11 cellular contexts compared by ENCODE assay signal in the genomic region with DNA sequence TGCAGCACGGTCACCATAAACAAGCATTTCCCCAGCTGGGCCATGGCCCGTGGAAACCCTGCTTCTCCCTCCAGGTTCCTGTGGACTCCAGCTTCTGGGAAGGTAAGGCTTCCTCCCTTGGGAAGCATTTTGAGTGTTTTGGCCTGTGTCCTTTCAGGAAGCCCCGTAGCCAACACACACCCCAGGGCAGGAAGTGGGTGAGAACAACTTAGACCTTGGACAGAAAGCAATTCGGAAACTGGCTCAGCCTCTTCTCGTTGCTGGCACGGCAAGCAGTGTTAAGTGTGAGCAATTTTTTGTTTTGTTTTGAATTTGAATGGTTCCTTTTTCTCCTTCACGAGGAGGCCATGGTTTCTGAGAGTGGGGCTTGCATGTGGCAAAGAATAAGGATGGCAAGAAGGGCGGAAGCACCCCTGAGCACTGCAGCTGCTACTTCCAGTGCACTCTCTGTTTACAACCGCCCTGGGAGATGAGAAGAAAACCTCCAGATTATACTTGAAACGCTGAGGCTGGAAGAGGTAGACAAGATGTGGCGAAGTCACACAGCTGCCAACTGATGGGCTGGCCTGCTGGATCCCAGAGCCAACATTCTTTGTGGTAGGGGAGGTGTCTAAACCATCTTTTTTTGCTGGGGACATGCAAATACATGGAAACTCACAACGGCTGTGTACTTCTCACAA. TPM values are rescaled to one million over a fixed set of nuclear protein-coding genes. Genes with fewer than 3 reads are reported as not detected.
DNase-seq lines count a peak whose midpoint lies in the region; ATAC-seq and TF ChIP-seq lines count a peak whose summit lies in the region.
"Had no signal": no experiment of that assay in that cellular context is flagged by ENCODE, and none has a peak within 500 bp of the region (broad histone marks: within the 10 kb centered on the region; RNA-seq: fewer than 3 reads in every experiment).

No MANE protein-coding gene starts in this region.

- TF ChIP-seq CTCF in GM12865 (IDR thresholded peaks at IDR 0.05; ENCODE audit: insufficient read depth, low read depth, low read length, missing control alignments): no peak
- no peak for TF ChIP-seq CTCF in fibroblast of the aortic adventitia (IDR thresholded peaks at IDR 0.05; ENCODE audit: insufficient read depth, low read length)
- TF ChIP-seq CTCF in GM20000 (IDR thresholded peaks at IDR 0.05; ENCODE audit: extremely low read depth, missing control alignments): no peak

- ATAC-seq in sciatic nerve (peak; percentile 77), GM21786 (IDR thresholded peaks at IDR 0.05; ENCODE audit: unreplicated experiment) (no peak), HG03108 (IDR thresholded peaks at IDR 0.05; ENCODE audit: unreplicated experiment) (no peak), HG03095 (IDR thresholded peaks at IDR 0.05; ENCODE audit: unreplicated experiment) (no peak)
- ATAC-seq: GM23338 had no signal

- DNase-seq in GM12865 (ENCODE audit: low read depth) (peak; percentile 41), MV-4-11 (lab: John Stamatoyannopoulos, UW) (peak; percentile 21), fibroblast of the aortic adventitia (ENCODE audit: low read depth) (peak; percentile 57), sciatic nerve (ENCODE audit: low spot score) (no peak), GM20000 (ENCODE audit: low spot score) (no peak)
- DNase-seq: activated CD4-positive, alpha-beta memory T cell treated with anti-CD3 and anti-CD28 coated beads, Interleukin-2, amount 10 ng/mL, durations not matched to agents 7 days and 5 days had no signal

- H3K4me3 ChIP-seq in GM12865 (ENCODE audit: low read depth, low read length) (no peak overlapping the region), fibroblast of the aortic adventitia (ENCODE audit: low read depth, low read length) (no peak overlapping the region)
- H3K4me3 ChIP-seq: breast epithelium, GM23338 had no signal

- intact Hi-C loops in sciatic nerve (cut with DNase I): no loop called here

RNA-seq across cellular contexts. Expression of a gene that starts 14.1 kb away (rescaled TPM):
- 12.5 TPM in 1 of 2 replicates, not detected in the other for total RNA-seq in fibroblast of the aortic adventitia (ENCODE audit: low replicate concordance)
- 8.3 TPM for total RNA-seq in sciatic nerve
- total RNA-seq: activated CD4-positive, alpha-beta memory T cell treated with anti-CD3 and anti-CD28 coated beads, Interleukin-2, amount 10 ng/mL, durations not matched to agents 7 days and 5 days had no signal

RNA-seq across cellular contexts. Expression of a gene that starts 17.9 kb away (rescaled TPM):
- total RNA-seq in fibroblast of the aortic adventitia (ENCODE audit: low replicate concordance) (4.0 and 5.3 TPM in 2 replicates), sciatic nerve (1.6 TPM)
- total RNA-seq: activated CD4-positive, alpha-beta memory T cell treated with anti-CD3 and anti-CD28 coated beads, Interleukin-2, amount 10 ng/mL, durations not matched to agents 7 days and 5 days had no signal

Comparison
In these comparisons a context has a peak if more than half of its experiments do, and no peak if none do; other contexts are left out.
1. DNase-seq: peak in GM12865 (single experiment), MV-4-11 (single experiment) and fibroblast of the aortic adventitia (single experiment); none in sciatic nerve (single experiment) and GM20000 (single experiment).